ENCODE assay signal across 1 cellular context in genomic region chr12:108838194-108839010, GRCh38.
A peak's percentile ranks its signal among the peaks of the same experiment; 100 is the strongest.
TF ChIP-seq lines count a peak whose summit lies in the region.

No MANE protein-coding gene starts in this region.

TF ChIP-seq in K562, 482 proteins besides CTCF, POLR2A, EP300 and RAD21 (continued from another document and continues in another):
- TF ChIP-seq ETS1 (conservative IDR thresholded peaks at IDR 0.05; ENCODE audit: control insufficient read depth, low read depth, low read length) (peak; percentile 93), FOXK2 (conservative IDR thresholded peaks at IDR 0.05 in 1 of 2, IDR thresholded peaks at IDR 0.05 in 1 of 2; ENCODE audit: low read depth in 2 of 2) (peak in 1 of 2 experiments; percentile 42; a peak in 1 of 4 replicates), ZNF311 (CRISPR knock-in tag; IDR thresholded peaks at IDR 0.05) (peak; percentile 79; the same call in 1 of the 2 replicates), CBFA2T2 (conservative IDR thresholded peaks at IDR 0.05) (0 out of 2 replicates have a peak, but pooled peaks have one; percentile 23), MAFG (tag; conservative IDR thresholded peaks at IDR 0.05) (peak; percentile 88), KLF13 (tag; IDR thresholded peaks at IDR 0.05; ENCODE audit: borderline replicate concordance, low read depth) (peak; percentile 27; the same call in 1 of the 2 replicates), ZNF551 (CRISPR knock-in tag; IDR thresholded peaks at IDR 0.05) (no peak), TGIF2 (CRISPR knock-in tag; IDR thresholded peaks at IDR 0.05) (no peak), RNF2 (IDR thresholded peaks at IDR 0.05) (peak; percentile 83), TAF1 (IDR thresholded peaks at IDR 0.05; ENCODE audit: control insufficient read depth, extremely low read depth, insufficient read depth, low read length, severe bottlenecking) (peak; percentile 29), ZBTB7A (IDR thresholded peaks at IDR 0.05; ENCODE audit: borderline replicate concordance, control insufficient read depth, low read depth, low read length) (0 out of 2 replicates have a peak, but pooled peaks have one; percentile 62), SRSF9 (IDR thresholded peaks at IDR 0.05; ENCODE audit: borderline replicate concordance, low read depth, low read length) (no peak), DDX20 (tag; IDR thresholded peaks at IDR 0.05; ENCODE audit: low read depth) (no peak), ERF (CRISPR knock-in tag; IDR thresholded peaks at IDR 0.05) (0 out of 2 replicates have a peak, but pooled peaks have one; percentile 62), SOX6 (IDR thresholded peaks at IDR 0.05) (peak; percentile 95), NRF1 (conservative IDR thresholded peaks at IDR 0.05 in 1 of 2, IDR thresholded peaks at IDR 0.05 in 1 of 2) (peak; percentile 29 to 42; a peak in 2 of 4 replicates), GABPA (tag; conservative IDR thresholded peaks at IDR 0.05; ENCODE audit: low read depth) (peak; percentile 28), TRIM24 (IDR thresholded peaks at IDR 0.05) (peak; percentile 9 to 54; a peak in 1 of 4 replicates), MCM2 (IDR thresholded peaks at IDR 0.05; ENCODE audit: low read depth) (no peak), ZMIZ1 (IDR thresholded peaks at IDR 0.05; ENCODE audit: low read depth in 2 of 2, low read length in 2 of 2) (0 out of 4 replicates have a peak, but pooled peaks of 1 of the 2 experiments have one; percentile 33), ZBTB2 (IDR thresholded peaks at IDR 0.05) (peak; percentile 70; the same call in 1 of the 2 replicates), USF2 (CRISPR knock-in tag; IDR thresholded peaks at IDR 0.05) (no peak), MAX (CRISPR knock-in tag; IDR thresholded peaks at IDR 0.05) (peak; percentile 93), ESRRA (IDR thresholded peaks at IDR 0.05; ENCODE audit: borderline replicate concordance, low read depth) (peak; percentile 78; the same call in 1 of the 2 replicates), XRCC3 (IDR thresholded peaks at IDR 0.05) (no peak), KLF6 (CRISPR knock-in tag; IDR thresholded peaks at IDR 0.05; ENCODE audit: borderline replicate concordance) (no peak), NR2C2 (CRISPR knock-in tag; IDR thresholded peaks at IDR 0.05) (no peak), NR2C2 (tag; IDR thresholded peaks at IDR 0.05) (peak; percentile 81; the same call in 1 of the 2 replicates), KDM1A (IDR thresholded peaks at IDR 0.05) (peak in 1 of 2 experiments; percentile 24; a peak in 1 of 4 replicates), DPF2 (IDR thresholded peaks at IDR 0.05) (peak; percentile 90), TEAD1 (CRISPR knock-in tag; IDR thresholded peaks at IDR 0.05) (peak in 1 of 2 experiments; percentile 47; a peak in 1 of 4 replicates), TBP (optimal IDR thresholded peaks at IDR 0.05; ENCODE audit: low read depth, low read length) (peak; percentile 40), CXXC5 (CRISPR knock-in tag; IDR thresholded peaks at IDR 0.05) (peak; percentile 84), ETV1 (tag; conservative IDR thresholded peaks at IDR 0.05; ENCODE audit: low read depth) (peak; percentile 97), BACH1 (tag; IDR thresholded peaks at IDR 0.05) (peak; percentile 91), RBM14 (IDR thresholded peaks at IDR 0.05; ENCODE audit: borderline replicate concordance, insufficient read depth, low read depth, low read length) (no peak), CBFA2T3 (IDR thresholded peaks at IDR 0.05) (peak; percentile 65), ID3 (CRISPR knock-in tag; IDR thresholded peaks at IDR 0.05) (no peak), ID3 (tag; IDR thresholded peaks at IDR 0.05) (peak; percentile 83; the same call in 1 of the 2 replicates), POLR2G (IDR thresholded peaks at IDR 0.05; ENCODE audit: low read depth, low read length) (peak; percentile 48), FOXP1 (CRISPR knock-in tag; IDR thresholded peaks at IDR 0.05) (0 out of 2 replicates have a peak, but pooled peaks have one; percentile 43), MAZ (CRISPR knock-in tag; conservative IDR thresholded peaks at IDR 0.05 in 1 of 2, IDR thresholded peaks at IDR 0.05 in 1 of 2) (peak; percentile 25 to 27; a peak in 3 of 4 replicates), TCF3 (CRISPR knock-in tag; IDR thresholded peaks at IDR 0.05) (peak; percentile 43; the same call in 1 of the 2 replicates), HDGF (IDR thresholded peaks at IDR 0.05) (no peak), SMAD4 (CRISPR knock-in tag; conservative IDR thresholded peaks at IDR 0.05) (peak; percentile 93), L3MBTL2 (IDR thresholded peaks at IDR 0.05) (peak; percentile 92), MTA1 (IDR thresholded peaks at IDR 0.05; ENCODE audit: borderline replicate concordance) (no peak), FOSL1 (tag; conservative IDR thresholded peaks at IDR 0.05) (peak; percentile 91), NEUROD1 (IDR thresholded peaks at IDR 0.05; ENCODE audit: borderline replicate concordance, low read depth, low read length, partially characterized antibody) (peak; percentile 73), MYC (IDR thresholded peaks at IDR 0.05; ENCODE audit: low read depth, low read length) (0 out of 2 replicates have a peak, but pooled peaks have one; percentile 60), MYC (CRISPR knock-in tag; IDR thresholded peaks at IDR 0.05; ENCODE audit: borderline replicate concordance, low read depth) (no peak), ZNF175 (CRISPR knock-in tag; IDR thresholded peaks at IDR 0.05; ENCODE audit: low read depth) (peak; percentile 97), MBD2 (IDR thresholded peaks at IDR 0.05; ENCODE audit: borderline replicate concordance, low read depth) (0 out of 2 replicates have a peak, but pooled peaks have one; percentile 23), EGR1 (conservative IDR thresholded peaks at IDR 0.05) (peak; percentile 44; the same call in 1 of the 2 replicates)
- TF ChIP-seq, protein P1, sequence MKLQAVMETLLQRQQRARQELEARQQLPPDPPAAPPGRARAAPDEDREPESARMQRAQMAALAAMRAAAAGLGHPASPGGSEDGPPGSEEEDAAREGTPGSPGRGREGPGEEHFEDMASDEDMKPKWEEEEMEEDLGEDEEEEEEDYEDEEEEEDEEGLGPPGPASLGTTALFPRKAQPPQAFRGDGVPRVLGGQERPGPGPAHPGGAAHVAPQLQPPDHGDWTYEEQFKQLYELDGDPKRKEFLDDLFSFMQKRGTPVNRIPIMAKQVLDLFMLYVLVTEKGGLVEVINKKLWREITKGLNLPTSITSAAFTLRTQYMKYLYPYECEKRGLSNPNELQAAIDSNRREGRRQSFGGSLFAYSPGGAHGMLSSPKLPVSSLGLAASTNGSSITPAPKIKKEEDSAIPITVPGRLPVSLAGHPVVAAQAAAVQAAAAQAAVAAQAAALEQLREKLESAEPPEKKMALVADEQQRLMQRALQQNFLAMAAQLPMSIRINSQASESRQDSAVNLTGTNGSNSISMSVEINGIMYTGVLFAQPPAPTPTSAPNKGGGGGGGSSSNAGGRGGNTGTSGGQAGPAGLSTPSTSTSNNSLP (IDR thresholded peaks at IDR 0.05; ENCODE audit: borderline replicate concordance, low read depth, low read length): no peak
- TF ChIP-seq, protein P2, sequence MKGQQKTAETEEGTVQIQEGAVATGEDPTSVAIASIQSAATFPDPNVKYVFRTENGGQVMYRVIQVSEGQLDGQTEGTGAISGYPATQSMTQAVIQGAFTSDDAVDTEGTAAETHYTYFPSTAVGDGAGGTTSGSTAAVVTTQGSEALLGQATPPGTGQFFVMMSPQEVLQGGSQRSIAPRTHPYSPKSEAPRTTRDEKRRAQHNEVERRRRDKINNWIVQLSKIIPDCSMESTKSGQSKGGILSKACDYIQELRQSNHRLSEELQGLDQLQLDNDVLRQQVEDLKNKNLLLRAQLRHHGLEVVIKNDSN (CRISPR knock-in tag; IDR thresholded peaks at IDR 0.05): peak; percentile 30; the same call in 1 of the 2 replicates
- TF ChIP-seq, protein P3, sequence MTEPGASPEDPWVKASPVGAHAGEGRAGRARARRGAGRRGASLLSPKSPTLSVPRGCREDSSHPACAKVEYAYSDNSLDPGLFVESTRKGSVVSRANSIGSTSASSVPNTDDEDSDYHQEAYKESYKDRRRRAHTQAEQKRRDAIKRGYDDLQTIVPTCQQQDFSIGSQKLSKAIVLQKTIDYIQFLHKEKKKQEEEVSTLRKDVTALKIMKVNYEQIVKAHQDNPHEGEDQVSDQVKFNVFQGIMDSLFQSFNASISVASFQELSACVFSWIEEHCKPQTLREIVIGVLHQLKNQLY (CRISPR knock-in tag; conservative IDR thresholded peaks at IDR 0.05): no peak
- TF ChIP-seq, protein P4, sequence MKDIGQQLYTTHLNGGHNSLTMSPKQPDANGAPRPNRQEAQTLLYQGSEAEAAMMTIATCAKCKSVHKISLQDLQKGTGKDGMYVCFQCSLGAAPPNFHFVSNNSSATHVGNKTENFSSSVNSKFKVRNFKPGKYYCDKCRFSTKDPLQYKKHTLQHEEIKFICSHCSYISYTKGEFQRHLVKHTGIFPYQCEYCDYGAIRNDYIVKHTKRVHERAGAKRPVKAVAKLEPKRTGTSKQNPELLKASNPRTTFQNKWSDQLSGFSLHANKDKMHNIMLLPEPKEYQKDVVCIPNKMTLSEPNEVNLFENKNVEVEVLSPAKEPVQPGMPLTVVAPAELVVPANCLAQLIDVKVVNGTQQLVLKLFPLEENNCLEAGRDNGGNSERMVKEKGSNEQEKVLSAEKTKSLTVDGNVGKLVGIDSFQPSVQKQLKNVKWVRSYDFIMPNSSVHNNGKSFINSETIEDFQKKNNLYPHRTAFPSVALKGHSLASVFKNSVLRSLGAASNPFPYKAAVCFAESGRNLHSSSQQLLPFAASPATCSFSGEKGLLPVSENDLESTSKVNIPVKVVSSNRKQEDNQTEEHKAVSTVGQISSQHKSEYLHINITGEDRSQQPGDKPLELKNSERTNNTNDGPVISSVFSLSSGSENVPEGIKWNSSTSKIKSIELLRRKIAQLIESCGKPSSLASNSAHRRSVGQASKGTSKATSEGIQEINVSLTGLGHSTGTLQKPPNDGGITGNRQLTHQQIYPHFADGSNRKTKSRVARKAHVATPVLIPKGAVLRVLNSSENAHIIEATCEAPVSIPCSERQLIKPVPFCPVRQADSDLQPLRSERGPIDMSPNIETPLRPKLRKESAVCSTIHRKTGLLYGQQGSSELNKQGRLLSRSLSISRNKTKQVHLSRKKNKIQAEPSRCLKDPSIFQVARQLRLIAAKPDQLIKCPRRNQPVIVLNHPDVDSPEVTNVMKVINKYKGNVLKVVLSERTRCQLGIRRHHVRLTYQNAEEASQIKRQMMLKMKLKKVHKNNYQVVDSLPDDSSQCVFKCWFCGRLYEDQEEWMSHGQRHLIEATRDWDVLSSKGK (CRISPR knock-in tag; IDR thresholded peaks at IDR 0.05): no peak
